16 cellular contexts compared by ENCODE assay signal in genomic region chr10:5538446-5538845, GRCh38. TPM values are rescaled to one million over a fixed set of nuclear protein-coding genes. Genes with fewer than 3 reads are reported as not detected.
DNase-seq lines count a peak whose midpoint lies in the region; TF ChIP-seq lines count a peak whose summit lies in the region.
"Had no signal": no experiment of that assay in that cellular context is flagged by ENCODE, and none has a peak within 500 bp of the region (broad histone marks: within the 10 kb centered on the region; RNA-seq: fewer than 3 reads in every experiment).

No MANE protein-coding gene starts in this region.

- H3K9me3 ChIP-seq in esophagus (ENCODE audit: control insufficient read depth in 2 of 2, insufficient read depth in 1 of 2, low read depth in 1 of 2, low read length in 1 of 2), result no peaks in the 10 kb centered on the region
- H3K9me3 ChIP-seq in osteoblast (ENCODE audit: low read depth, low read length), result no peaks in the 10 kb centered on the region
- H3K9me3 ChIP-seq in CD8-positive, alpha-beta memory T cell (ENCODE audit: low read length), result peaks cover 3% of the 10 kb centered on the region

- no peaks in the 10 kb centered on the region for H3K79me2 ChIP-seq in osteoblast (ENCODE audit: insufficient read depth, low read length)

- H3K27ac Mint-ChIP-seq in CD8-positive, alpha-beta memory T cell, result peak overlapping the region in 1 of 8 donors; percentile 62
- H3K27ac Mint-ChIP-seq: activated CD8-positive, alpha-beta T cell treated with anti-CD3 and anti-CD28 coated beads for 36 hours; activated naive CD4-positive, alpha-beta T cell treated with anti-CD3 and anti-CD28 coated beads for 36 hours; T-helper 1 cell treated with Interleukin-12 subunit alpha and Interleukin-12 subunit beta and Interleukin-4 antibody, amounts not matched to agents 30 μg/mL and 1 μg/mL, for 36 hours had no signal

- H3K27ac ChIP-seq in esophagus (ENCODE audit: low read depth in 2 of 2, low read length in 1 of 2) (peak overlapping the region; percentile 25 to 64), osteoblast (ENCODE audit: low read depth, low read length) (no peak overlapping the region)
- H3K27ac ChIP-seq in CD8-positive, alpha-beta memory T cell (ENCODE audit: low read depth, low read length), result no peak overlapping the region
- H3K27ac ChIP-seq: BLaER1 treated with 17β-estradiol and CSF1 and Interleukin-3, amounts not matched to agents 10 nM and 100 nM had no signal

- peaks cover 0 to 7% of the 10 kb centered on the region in 2 donors for H3K4me1 ChIP-seq in esophagus (ENCODE audit: control insufficient read depth in 2 of 2, insufficient read depth in 2 of 2, low read length in 1 of 2)
- peaks cover 11% of the 10 kb centered on the region for H3K4me1 ChIP-seq in osteoblast (ENCODE audit: insufficient read depth, low read length)
- H3K4me1 ChIP-seq in CD8-positive, alpha-beta memory T cell (ENCODE audit: insufficient read depth, low read length), result no peaks in the 10 kb centered on the region

- CTCF ChIA-PET in CD8-positive, alpha-beta memory T cell (lab: Charles Lee), result no interaction called here

- 48 to 67% methylated on average over 9 of the region's 9 CpGs for WGBS in esophagus, 2 donors

- H3K36me3 Mint-ChIP-seq in CD8-positive, alpha-beta memory T cell, result peaks cover 0 to 1% (median 0%) of the 10 kb centered on the region in 3 donors

- in situ Hi-C loops in GM13976 (cut with MboI; ENCODE audit: low sequenced_read_pairs, unreplicated experiment), result no loop called here

- H3K27me3 ChIP-seq in esophagus (ENCODE audit: control insufficient read depth in 1 of 2, insufficient read depth in 2 of 2, low read length in 2 of 2) (no peaks in the 10 kb centered on the region), osteoblast (ENCODE audit: insufficient read depth, low read length) (peaks cover 5% of the 10 kb centered on the region)
- no peaks in the 10 kb centered on the region for H3K27me3 ChIP-seq in CD8-positive, alpha-beta memory T cell (ENCODE audit: insufficient read depth, low read length, poor library complexity, severe bottlenecking)
- H3K27me3 ChIP-seq: BLaER1 treated with 17β-estradiol and CSF1 and Interleukin-3, amounts not matched to agents 10 nM and 100 nM; dorsolateral prefrontal cortex had no signal

- H3K36me3 ChIP-seq in esophagus (ENCODE audit: control insufficient read depth in 2 of 2, insufficient read depth in 2 of 2, low read length in 1 of 2) (peaks cover 0 to under 1% of the 10 kb centered on the region in 2 donors), osteoblast (ENCODE audit: insufficient read depth, low read length) (no peaks in the 10 kb centered on the region)
- H3K36me3 ChIP-seq in CD8-positive, alpha-beta memory T cell (ENCODE audit: insufficient read depth, low read length), result no peaks in the 10 kb centered on the region
- H3K36me3 ChIP-seq: BLaER1 treated with 17β-estradiol and CSF1 and Interleukin-3, amounts not matched to agents 10 nM and 100 nM had no signal

- H3K4me3 Mint-ChIP-seq in CD8-positive, alpha-beta memory T cell, result no peak overlapping the region
- H3K4me3 Mint-ChIP-seq: activated CD8-positive, alpha-beta T cell treated with anti-CD3 and anti-CD28 coated beads for 36 hours; activated naive CD4-positive, alpha-beta T cell treated with anti-CD3 and anti-CD28 coated beads for 36 hours; T-helper 1 cell treated with Interleukin-12 subunit alpha and Interleukin-12 subunit beta and Interleukin-4 antibody, amounts not matched to agents 30 μg/mL and 1 μg/mL, for 36 hours had no signal

- no peak overlapping the region for H2AFZ ChIP-seq in osteoblast (ENCODE audit: low read length)

- H3K4me2 ChIP-seq in osteoblast (ENCODE audit: insufficient read depth, low read length), result no peak overlapping the region

- H3K4me3 ChIP-seq in esophagus (ENCODE audit: low read depth in 1 of 2, low read length in 2 of 2) (no peak overlapping the region), osteoblast (ENCODE audit: insufficient read depth, low read length) (no peak overlapping the region)
- no peak overlapping the region for H3K4me3 ChIP-seq in CD8-positive, alpha-beta memory T cell (ENCODE audit: low read length)
- H3K4me3 ChIP-seq: BLaER1 treated with 17β-estradiol and CSF1 and Interleukin-3, amounts not matched to agents 10 nM and 100 nM; dorsolateral prefrontal cortex had no signal

- DNase-seq in Daoy (ENCODE audit: low read depth) (peak; percentile 35), RPMI7951 (ENCODE audit: low read depth) (peak; percentile 94), osteoblast (ENCODE audit: insufficient read length, low spot score, missing footprints) (peak; percentile 62), GM13976 (ENCODE audit: low spot score) (no peak), middle frontal gyrus (ENCODE audit: extremely low spot score, low spot score) (no peak), NCI-H526 (lab: John Stamatoyannopoulos, UW) (no peak)
- DNase-seq in CD8-positive, alpha-beta memory T cell, result no peak
- DNase-seq: activated CD8-positive, alpha-beta T cell treated with anti-CD3 and anti-CD28 coated beads for 36 hours; activated naive CD4-positive, alpha-beta T cell treated with anti-CD3 and anti-CD28 coated beads for 36 hours; NCI-H187 treated with DMSO at 0.1 percent for 48 hours had no signal

- peaks cover 5 to 12% (median 6%) of the 10 kb centered on the region in 5 donors for H3K9me3 Mint-ChIP-seq in CD8-positive, alpha-beta memory T cell

- H3K27me3 Mint-ChIP-seq in CD8-positive, alpha-beta memory T cell, result peaks cover 17 to 19% of the 10 kb centered on the region in 2 donors
- H3K27me3 Mint-ChIP-seq: activated CD8-positive, alpha-beta T cell treated with anti-CD3 and anti-CD28 coated beads for 36 hours had no signal

- POLR2A ChIA-PET in CD8-positive, alpha-beta memory T cell (lab: Charles Lee), result no interaction called here

- TF ChIP-seq CTCF in osteoblast (IDR thresholded peaks at IDR 0.05; ENCODE audit: extremely low read depth, low read depth, low read length), result no peak
- no peak for TF ChIP-seq CTCF in GM13976 (IDR thresholded peaks at IDR 0.05; ENCODE audit: borderline replicate concordance, control extremely low read depth, extremely low read depth, insufficient read depth, missing control alignments)

- no peaks in the 10 kb centered on the region for H4K20me1 ChIP-seq in osteoblast (ENCODE audit: insufficient read depth, low read length)
- H4K20me1 ChIP-seq: BLaER1 treated with 17β-estradiol and CSF1 and Interleukin-3, amounts not matched to agents 10 nM and 100 nM had no signal

- no peaks in the 10 kb centered on the region for H3K4me1 Mint-ChIP-seq in CD8-positive, alpha-beta memory T cell

RNA-seq across cellular contexts. Expression of gene CALML3, which starts 13.7 kb away (rescaled TPM):
- not detected in 2 replicates for total RNA-seq in Daoy (2014; rRNA removed; shearing (Covaris generic))
- not detected in 2 replicates for total RNA-seq in RPMI7951 (2014; rRNA removed; shearing (Covaris generic))
- polyA plus RNA-seq in esophagus, result 100 to 1,000 TPM; 224 to 330 TPM
- total RNA-seq in osteoblast, result not detected in 2 replicates
- not detected for total RNA-seq in CD8-positive, alpha-beta memory T cell
- polyA plus RNA-seq in CD8-positive, alpha-beta memory T cell, result not detected
- total RNA-seq: activated CD8-positive, alpha-beta T cell treated with anti-CD3 and anti-CD28 coated beads for 36 hours; activated naive CD4-positive, alpha-beta T cell treated with anti-CD3 and anti-CD28 coated beads for 36 hours; skeletal muscle tissue; urinary bladder had no signal
- polyA plus RNA-seq: urinary bladder had no signal

RNA-seq across cellular contexts. Expression of gene CALML5, which starts 39.1 kb away (rescaled TPM):
- total RNA-seq in Daoy (2014; rRNA removed; shearing (Covaris generic)), result not detected in 2 replicates
- total RNA-seq in RPMI7951 (2014; rRNA removed; shearing (Covaris generic)), result not detected in 2 replicates
- polyA plus RNA-seq in esophagus, result 100 to 1,000 TPM in 1 of 2 donors, 10 to 100 TPM in 1; 75.9 to 185 TPM
- total RNA-seq in osteoblast, result not detected in 2 replicates
- total RNA-seq in CD8-positive, alpha-beta memory T cell, result not detected
- polyA plus RNA-seq in CD8-positive, alpha-beta memory T cell, result not detected
- total RNA-seq: activated CD8-positive, alpha-beta T cell treated with anti-CD3 and anti-CD28 coated beads for 36 hours; activated naive CD4-positive, alpha-beta T cell treated with anti-CD3 and anti-CD28 coated beads for 36 hours; dorsolateral prefrontal cortex; skeletal muscle tissue; urinary bladder had no signal
- polyA plus RNA-seq: urinary bladder had no signal

Comparison
In these comparisons a context has a peak if more than half of its experiments do, and no peak if none do; other contexts are left out.
1. DNase-seq: peak in Daoy (single experiment), RPMI7951 (single experiment) and osteoblast (single experiment); none in GM13976 (single experiment), CD8-positive, alpha-beta memory T cell (0 of 5), middle frontal gyrus (single experiment) and NCI-H526 (0 of 2).
2. H3K27ac ChIP-seq: peak in esophagus (2 of 2); none in osteoblast (single experiment) and CD8-positive, alpha-beta memory T cell (single experiment).